Comparison of ENCODE assay signal across 15 cellular contexts in the genomic region with DNA sequence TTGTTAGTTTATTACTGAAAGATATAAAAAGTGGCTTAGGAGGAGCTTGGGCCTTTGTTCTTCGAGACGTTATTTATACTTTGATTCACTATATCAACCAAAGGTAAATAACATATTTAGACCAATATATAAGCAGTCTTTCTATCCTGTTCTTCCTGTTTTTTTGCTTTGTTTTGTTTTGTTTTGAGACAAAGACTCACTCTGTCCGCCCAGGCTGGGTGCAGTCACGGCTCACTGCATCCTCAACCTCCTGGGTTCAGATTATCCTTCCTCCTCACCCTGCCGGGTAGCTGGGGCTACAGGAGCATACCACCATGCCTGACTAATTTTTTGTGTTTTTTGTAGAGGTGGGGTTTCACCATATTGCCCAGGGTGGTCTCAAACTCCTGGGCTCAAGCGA.
DNase-seq lines count a peak whose midpoint lies in the region; ATAC-seq, FAIRE-seq and TF ChIP-seq lines count a peak whose summit lies in the region.
"Had no signal": no experiment of that assay in that cellular context is flagged by ENCODE, and none has a peak within 500 bp of the region (broad histone marks: within the 10 kb centered on the region; RNA-seq: fewer than 3 reads in every experiment).

No MANE protein-coding gene starts in this region.

- POLR2A ChIA-PET in OCI-LY7 (lab: Charles Lee): interaction anchor here (0.6 kb wide), 1 partner anchor 45 kb away, joined by 3 read pairs; no protein-coding TSS in a partner anchor
- POLR2A ChIA-PET in HepG2 (lab: Yijun Ruan, JAX): no interaction called here

- H3K36me3 ChIP-seq in DOHH2 (ENCODE audit: control insufficient read depth, low read length) (peaks cover 89% of the 10 kb centered on the region), OCI-LY7 (ENCODE audit: insufficient read depth, low read length) (peaks cover 94% of the 10 kb centered on the region), neural progenitor cell (peaks cover 10% of the 10 kb centered on the region), HepG2 (replicated peaks in 1 of 2; ENCODE audit: control insufficient read depth in 1 of 2, insufficient read depth in 2 of 2, low read length in 2 of 2) (peaks cover 7 to 58% of the 10 kb centered on the region in 2 experiments; a peak in 4 of 5 replicates)

- H4K20me1 ChIP-seq in DOHH2 (ENCODE audit: control insufficient read depth, insufficient read depth, low read depth, low read length) (no peaks in the 10 kb centered on the region), OCI-LY7 (ENCODE audit: insufficient read depth, low read length) (no peaks in the 10 kb centered on the region), neural progenitor cell (ENCODE audit: low read depth) (no peaks in the 10 kb centered on the region), HepG2 (ENCODE audit: insufficient read depth, low read length) (no peaks in the 10 kb centered on the region)

- no TSS peak for BruUV-seq in OCI-LY7 (replicated peaks; lab: Mats Ljungman, UMichigan)
- BruUV-seq in HepG2 (replicated peaks; lab: Mats Ljungman, UMichigan): no TSS peak

- H3K9me3 Mint-ChIP-seq in neural progenitor cell: no peaks in the 10 kb centered on the region

- H3K4me3 Mint-ChIP-seq in neural progenitor cell: no peak overlapping the region

- DNase-seq in OCI-LY7 (ENCODE audit: low spot score) (peak; percentile 54), neural progenitor cell (ENCODE audit: low spot score) (no peak), HepG2 (ENCODE audit: low spot score) (no peak), NCI-H1694 treated with DMSO at 0.1 percent for 48 hours (lab: John Stamatoyannopoulos, UW) (no peak), GM19238 (ENCODE audit: insufficient read length, low spot score) (no peak)
- DNase-seq: activated naive CD4-positive, alpha-beta T cell treated with anti-CD3 and anti-CD28 coated beads, Interleukin-2, amount 50 U/mL, for 16 hours; MV-4-11; NCI-H748 treated with DMSO at 0.1 percent for 48 hours; sigmoid colon; T1000 had no signal

- TF ChIP-seq EP300 in HepG2 (IDR thresholded peaks at IDR 0.05; ENCODE audit: low read depth in 2 of 2, low read length in 2 of 2) (no peak), HepG2 (CRISPR knock-in tag; IDR thresholded peaks at IDR 0.05; ENCODE audit: borderline replicate concordance) (no peak)

- no peaks in the 10 kb centered on the region for H3K9me3 ChIP-seq in DOHH2 (ENCODE audit: control insufficient read depth, insufficient read depth, low read length)
- H3K9me3 ChIP-seq in OCI-LY7 (ENCODE audit: low read length): no peaks in the 10 kb centered on the region
- no peaks in the 10 kb centered on the region for H3K9me3 ChIP-seq in neural progenitor cell (ENCODE audit: low read depth)
- H3K9me3 ChIP-seq in HepG2 (ENCODE audit: low read length): no peaks in the 10 kb centered on the region
- H3K9me3 ChIP-seq: sigmoid colon had no signal

- peaks cover 29% of the 10 kb centered on the region for H3K36me3 Mint-ChIP-seq in neural progenitor cell

- H3K9me2 ChIP-seq in DOHH2 (replicated peaks; ENCODE audit: control insufficient read depth, low read length) (no peaks in the 10 kb centered on the region), OCI-LY7 (ENCODE audit: insufficient read depth, low read length) (0 out of 2 replicates have a peak, but pooled peaks cover 3% of the 10 kb centered on the region)

- H3K27ac ChIP-seq in DOHH2 (ENCODE audit: low read depth, low read length) (peak overlapping the region; percentile 32), OCI-LY7 (ENCODE audit: low read depth, low read length, poor library complexity, severe bottlenecking) (peak overlapping the region; percentile 23), neural progenitor cell (peak overlapping the region; percentile 51), HepG2 (ENCODE audit: extremely low read length, insufficient read depth, low read length) (no peak overlapping the region)
- H3K27ac ChIP-seq: C4-2B, sigmoid colon had no signal

- H3K4me1 ChIP-seq in DOHH2 (ENCODE audit: control insufficient read depth, low read length): peaks cover 19% of the 10 kb centered on the region
- H3K4me1 ChIP-seq in OCI-LY7 (ENCODE audit: insufficient read depth, low read length, poor library complexity, severe bottlenecking): peaks cover 18% of the 10 kb centered on the region
- peaks cover 8% of the 10 kb centered on the region for H3K4me1 ChIP-seq in neural progenitor cell
- no peaks in the 10 kb centered on the region for H3K4me1 ChIP-seq in HepG2 (ENCODE audit: insufficient read depth, low read length)
- H3K4me1 ChIP-seq: sigmoid colon had no signal

- H3K27me3 Mint-ChIP-seq in neural progenitor cell (ENCODE audit: insufficient read depth, low read depth): peaks cover 2% of the 10 kb centered on the region

- H3K9ac ChIP-seq in neural progenitor cell (no peak overlapping the region), HepG2 (ENCODE audit: insufficient read depth, low read depth, low read length) (no peak overlapping the region)

- peaks cover 13% of the 10 kb centered on the region for H3K4me1 Mint-ChIP-seq in neural progenitor cell

- H3K27me3 ChIP-seq in DOHH2 (ENCODE audit: control insufficient read depth, low read length) (no peaks in the 10 kb centered on the region), neural progenitor cell (no peaks in the 10 kb centered on the region), HepG2 (ENCODE audit: control insufficient read depth in 1 of 2, insufficient read depth in 2 of 2, low read length in 2 of 2) (no peaks in the 10 kb centered on the region)
- H3K27me3 ChIP-seq: sigmoid colon had no signal

- H3K4me2 ChIP-seq in DOHH2 (ENCODE audit: low read length) (peak overlapping the region; percentile 21), OCI-LY7 (ENCODE audit: low read length) (peak overlapping the region; percentile 11; the same call in 1 of the 2 replicates), neural progenitor cell (no peak overlapping the region), HepG2 (ENCODE audit: low read depth, low read length) (no peak overlapping the region)

- no peak for TF ChIP-seq RAD21 in HepG2 (CRISPR knock-in tag; IDR thresholded peaks at IDR 0.05)

- intact Hi-C loops in OCI-LY7 (cut with micrococcal nuclease; ENCODE audit: unreplicated experiment) (no loop called here), HepG2 (cut with micrococcal nuclease; ENCODE audit: unreplicated experiment) (no loop called here)

- H3K27ac Mint-ChIP-seq in neural progenitor cell: peak overlapping the region; percentile 29

- H3K79me2 ChIP-seq in DOHH2 (ENCODE audit: control insufficient read depth, low read length) (no peaks in the 10 kb centered on the region), OCI-LY7 (ENCODE audit: insufficient read depth, low read depth, low read length) (no peaks in the 10 kb centered on the region), neural progenitor cell (ENCODE audit: low read depth) (no peaks in the 10 kb centered on the region), HepG2 (ENCODE audit: insufficient read depth, low read length) (no peaks in the 10 kb centered on the region)

- no peak for TF ChIP-seq POLR2A in HepG2 (IDR thresholded peaks at IDR 0.05; ENCODE audit: insufficient read depth in 1 of 2, low read depth in 2 of 2, low read length in 2 of 2)

- in situ Hi-C loops in HepG2 (cut with HindIII; ENCODE audit: extremely low pct_ligation_motif_present, low pct_unique_long_range_greater_than_20kb): no loop called here

- H2AFZ ChIP-seq in OCI-LY7 (ENCODE audit: low read length): no peak overlapping the region
- no peak overlapping the region for H2AFZ ChIP-seq in neural progenitor cell (replicated peaks)
- H2AFZ ChIP-seq in HepG2 (ENCODE audit: low read length): no peak overlapping the region

- H3F3A ChIP-seq in DOHH2 (ENCODE audit: control insufficient read depth, insufficient read depth) (0 out of 2 replicates have a peak, but pooled peaks cover 3% of the 10 kb centered on the region), neural progenitor cell (ENCODE audit: low read depth) (no peaks in the 10 kb centered on the region)

- CTCF ChIA-PET in OCI-LY7 (lab: Charles Lee; ENCODE audit: unreplicated experiment) (no interaction called here), HepG2 (lab: Yijun Ruan, JAX; ENCODE audit: low intra/inter-chr PET ratio, low total read pairs) (no interaction called here)

- H3K4me3 ChIP-seq in DOHH2 (ENCODE audit: low read length) (no peak overlapping the region), OCI-LY7 (ENCODE audit: low read depth, low read length, poor library complexity, severe bottlenecking) (no peak overlapping the region), neural progenitor cell (no peak overlapping the region), HepG2 (replicated peaks in 1 of 3; ENCODE audit: insufficient read depth in 1 of 3, low read depth in 2 of 3, low read length in 3 of 3) (no peak overlapping the region)
- H3K4me3 ChIP-seq: sigmoid colon had no signal

- no peak for FAIRE-seq in HepG2 (lab: Jason Lieb, UNC)
- FAIRE-seq: keratinocyte had no signal

- 95% methylated on average over 6 of the region's 6 CpGs for WGBS in HepG2 (ENCODE audit: low lambda C conversion rate)

- no peak for TF ChIP-seq CTCF in DOHH2 (IDR thresholded peaks at IDR 0.05; ENCODE audit: low read depth, low read length, poor library complexity, severe bottlenecking)
- no peak for TF ChIP-seq CTCF in OCI-LY7 (conservative IDR thresholded peaks at IDR 0.05; ENCODE audit: low read length)
- no peak for TF ChIP-seq CTCF in neural progenitor cell (IDR thresholded peaks at IDR 0.05)
- no peak for TF ChIP-seq CTCF in HepG2 (CRISPR knock-in tag; IDR thresholded peaks at IDR 0.05)

- ATAC-seq in GM21367 (IDR thresholded peaks at IDR 0.05; ENCODE audit: unreplicated experiment): peak; percentile 53
- no peak for ATAC-seq in HepG2
- no peak for ATAC-seq in GM21619 (IDR thresholded peaks at IDR 0.05; ENCODE audit: unreplicated experiment)

Comparison
In these comparisons a context has a peak if more than half of its experiments do, and no peak if none do; other contexts are left out.
1. H3K4me2 ChIP-seq: peak in DOHH2 (single experiment) and OCI-LY7 (single experiment); none in neural progenitor cell (single experiment) and HepG2 (single experiment).